In the genomic region with DNA sequence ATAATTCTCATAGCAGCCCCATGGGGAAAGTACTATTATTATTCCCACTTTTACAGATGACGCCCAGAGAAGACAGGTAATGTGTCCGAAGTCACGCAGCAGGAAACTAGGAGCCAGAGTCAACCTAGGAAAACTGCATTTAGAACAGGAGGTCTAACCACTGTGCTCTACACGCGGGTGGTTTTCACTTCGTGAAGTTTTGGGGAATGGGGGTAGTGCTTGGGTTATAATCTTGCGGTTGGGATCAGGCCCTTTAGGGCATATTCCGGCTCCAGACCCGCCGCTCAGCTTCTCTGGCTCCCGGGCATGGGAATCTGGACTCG, we compare ENCODE assay signal across 7 cellular contexts. TPM values are rescaled to one million over a fixed set of nuclear protein-coding genes. Genes with fewer than 3 reads are reported as not detected.
DNase-seq lines count a peak whose midpoint lies in the region; ATAC-seq, FAIRE-seq and TF ChIP-seq lines count a peak whose summit lies in the region.

No MANE protein-coding gene starts in this region.

- no peak overlapping the region for H3K27ac Mint-ChIP-seq in activated CD8-positive, alpha-beta T cell treated with anti-CD3 and anti-CD28 coated beads, Interleukin-2, amount 10 ng/mL, durations not matched to agents 7 days and 5 days

- BruUV-seq in HCT116 (replicated peaks; lab: Mats Ljungman, UMichigan) = no TSS peak

- POLR2A ChIA-PET in HCT116 (lab: Charles Lee) = interaction anchor here (1.8 kb wide), 1 partner anchor 28 kb away, joined by 6 read pairs; no protein-coding TSS in a partner anchor
- POLR2A ChIA-PET in activated CD8-positive, alpha-beta T cell treated with anti-CD3 and anti-CD28 coated beads, Interleukin-2, amount 10 ng/mL, durations not matched to agents 7 days and 5 days (lab: Charles Lee) = interaction anchor here (1.1 kb wide), 1 partner anchor 110 kb away, joined by 4 read pairs; a partner anchor contains a TSS

- H3K4me3 Mint-ChIP-seq in activated CD8-positive, alpha-beta T cell treated with anti-CD3 and anti-CD28 coated beads, Interleukin-2, amount 10 ng/mL, durations not matched to agents 7 days and 5 days = peak overlapping the region; percentile 56

- H3K27ac ChIP-seq in HCT116 (ENCODE audit: low read depth, low read length) (peak overlapping the region; percentile 51; the same call in 1 of the 2 replicates), stomach (peak overlapping the region; percentile 90 to 100 (median 92))

- CTCF ChIA-PET in HCT116 (lab: Charles Lee) = interaction anchor here (0.6 to 2.6 kb wide), 37 partner anchors 8 to 456 kb away, joined by 3 to 22 read pairs (median 4); no protein-coding TSS in a partner anchor
- CTCF ChIA-PET in activated CD8-positive, alpha-beta T cell treated with anti-CD3 and anti-CD28 coated beads, Interleukin-2, amount 10 ng/mL, durations not matched to agents 7 days and 5 days (lab: Charles Lee) = interaction anchor here (0.6 to 5.0 kb wide), 48 partner anchors 9 to 1020 kb away, joined by 3 to 90 read pairs (median 4); no protein-coding TSS in a partner anchor

- TF ChIP-seq POLR2A in HCT116 (IDR thresholded peaks at IDR 0.05; ENCODE audit: borderline replicate concordance, extremely low read depth, insufficient read depth, insufficient read length) = no peak
- TF ChIP-seq POLR2A in stomach (IDR thresholded peaks at IDR 0.05) = no peak

- no peaks in the 10 kb centered on the region for H3K9me3 ChIP-seq in HCT116 (ENCODE audit: control insufficient read depth in 1 of 2, insufficient read depth in 1 of 2, low read depth in 1 of 2, low read length in 2 of 2)
- no peaks in the 10 kb centered on the region for H3K9me3 ChIP-seq in iPS-18c (ENCODE audit: control insufficient read depth, insufficient read depth, low read length)
- H3K9me3 ChIP-seq in stomach = no peaks in the 10 kb centered on the region

- RAD21 ChIA-PET in HCT116 (lab: Charles Lee; ENCODE audit: low non-redundant PET in 1 of 2, low total read pairs in 2 of 2, uncharacterized antibody in 2 of 2, unreplicated experiment in 2 of 2) = interaction anchor here in 1 of 2 experiments (1.5 kb wide), 1 partner anchor 46 kb away, joined by 3 read pairs; no protein-coding TSS in a partner anchor

- H3K4me3 ChIP-seq in HCT116 (replicated peaks in 1 of 2; ENCODE audit: low read depth in 1 of 2, low read length in 2 of 2) (peak overlapping the region; percentile 68 to 77), iPS-18c (ENCODE audit: insufficient read depth, low read depth, low read length) (peak overlapping the region; percentile 58), stomach (peak overlapping the region; percentile 64 to 83 (median 80))

- H3K4me1 Mint-ChIP-seq in activated CD8-positive, alpha-beta T cell treated with anti-CD3 and anti-CD28 coated beads, Interleukin-2, amount 10 ng/mL, durations not matched to agents 7 days and 5 days (ENCODE audit: low read depth) = peaks cover 33% of the 10 kb centered on the region

- FAIRE-seq in RCC 7860 (lab: Jason Lieb, UNC) = no peak

- DNase-seq in HCT116 (ENCODE audit: low read depth, low spot score) = no peak
- no peak for DNase-seq in activated CD8-positive, alpha-beta T cell treated with anti-CD3 and anti-CD28 coated beads, Interleukin-2, amount 10 ng/mL, durations not matched to agents 7 days and 5 days
- no peak for DNase-seq in stomach
- no peak for DNase-seq in RCC 7860 (ENCODE audit: low spot score)
- DNase-seq in NCI-H82 treated with DMSO at 0.1 percent for 48 hours (lab: John Stamatoyannopoulos, UW; ENCODE audit: unreplicated experiment) = no peak

- H3K4me2 ChIP-seq in HCT116 (ENCODE audit: low read length) = peak overlapping the region; percentile 77

- intact Hi-C loops in HCT116 (cut with micrococcal nuclease) = loop anchor here (1.0 to 10.0 kb wide), 3 partner anchors 46 to 355 kb away; a partner anchor contains a TSS
- intact Hi-C loops in stomach (cut with DNase I; ENCODE audit: low total_unique reads) = loop anchor here (10.0 kb wide), 1 partner anchor 47 kb away; no protein-coding TSS in a partner anchor

- H3K4me1 ChIP-seq in HCT116 (ENCODE audit: control insufficient read depth in 1 of 2, insufficient read depth in 2 of 2, low read length in 2 of 2) (peaks cover 9 to 33% of the 10 kb centered on the region in 2 experiments), stomach (peaks cover 32 to 73% (median 62%) of the 10 kb centered on the region in 4 donors)

- H2AFZ ChIP-seq in HCT116 (ENCODE audit: low read depth, low read length, poor library complexity, severe bottlenecking) = peak overlapping the region; percentile 84

- H3K27me3 Mint-ChIP-seq in activated CD8-positive, alpha-beta T cell treated with anti-CD3 and anti-CD28 coated beads, Interleukin-2, amount 10 ng/mL, durations not matched to agents 7 days and 5 days (ENCODE audit: low read depth) = peaks cover 54% of the 10 kb centered on the region

- no peaks in the 10 kb centered on the region for H3K36me3 Mint-ChIP-seq in activated CD8-positive, alpha-beta T cell treated with anti-CD3 and anti-CD28 coated beads, Interleukin-2, amount 10 ng/mL, durations not matched to agents 7 days and 5 days (ENCODE audit: low read depth)

- no peaks in the 10 kb centered on the region for H3K9me2 ChIP-seq in HCT116 (ENCODE audit: insufficient read depth)

- H4K20me1 ChIP-seq in HCT116 (ENCODE audit: insufficient read depth) = no peaks in the 10 kb centered on the region

- no peaks in the 10 kb centered on the region for H3K9me3 Mint-ChIP-seq in activated CD8-positive, alpha-beta T cell treated with anti-CD3 and anti-CD28 coated beads, Interleukin-2, amount 10 ng/mL, durations not matched to agents 7 days and 5 days (ENCODE audit: insufficient read depth)

- no peaks in the 10 kb centered on the region; the same call in 1 of the 2 replicates for H3K79me2 ChIP-seq in HCT116 (ENCODE audit: insufficient read depth, low read length)

- TF ChIP-seq EP300 in stomach (IDR thresholded peaks at IDR 0.05) = no peak

- no peaks in the 10 kb centered on the region for H3K36me3 ChIP-seq in HCT116 (ENCODE audit: control insufficient read depth in 1 of 2, insufficient read depth in 2 of 2, low read length in 2 of 2)
- peaks cover 0 to 18% (median 0%) of the 10 kb centered on the region in 4 donors for H3K36me3 ChIP-seq in stomach

- ATAC-seq in HCT116 (no peak), GM18870 (IDR thresholded peaks at IDR 0.05; ENCODE audit: unreplicated experiment) (no peak)
- ATAC-seq in activated CD8-positive, alpha-beta T cell treated with anti-CD3 and anti-CD28 coated beads, Interleukin-2, amount 10 ng/mL, durations not matched to agents 7 days and 5 days = no peak

- H3K27me3 ChIP-seq in HCT116 (ENCODE audit: insufficient read depth, low read length) = no peaks in the 10 kb centered on the region
- peaks cover 0 to 28% (median 17%) of the 10 kb centered on the region in 3 donors for H3K27me3 ChIP-seq in stomach

- TF ChIP-seq RAD21 in HCT116 (IDR thresholded peaks at IDR 0.05; ENCODE audit: low read depth) = no peak

- TF ChIP-seq CTCF in HCT116 (IDR thresholded peaks at IDR 0.05 in 2 of 3, conservative IDR thresholded peaks at IDR 0.05 in 1 of 3; ENCODE audit: borderline replicate concordance in 1 of 3, insufficient read depth in 1 of 3, low read depth in 2 of 3, low read length in 2 of 3) (no peak), stomach (IDR thresholded peaks at IDR 0.05) (no peak)

- 17 to 34% (median 19%) methylated on average over 5 to 12 of the region's 12 CpGs for WGBS in stomach, 5 donors

- H3K9ac ChIP-seq in HCT116 (ENCODE audit: low read length) = peak overlapping the region; percentile 57; the same call in 1 of the 2 replicates

TF ChIP-seq in HCT116, 20 proteins besides CTCF, POLR2A, EP300 and RAD21:
- TF ChIP-seq SRF (IDR thresholded peaks at IDR 0.05; ENCODE audit: low read depth) = no peak
- no peak for TF ChIP-seq CEBPB (IDR thresholded peaks at IDR 0.05; ENCODE audit: low read depth)
- no peak for TF ChIP-seq SIN3A (IDR thresholded peaks at IDR 0.05; ENCODE audit: low read depth)
- no peak for TF ChIP-seq JUND (IDR thresholded peaks at IDR 0.05)
- TF ChIP-seq, protein P1, sequence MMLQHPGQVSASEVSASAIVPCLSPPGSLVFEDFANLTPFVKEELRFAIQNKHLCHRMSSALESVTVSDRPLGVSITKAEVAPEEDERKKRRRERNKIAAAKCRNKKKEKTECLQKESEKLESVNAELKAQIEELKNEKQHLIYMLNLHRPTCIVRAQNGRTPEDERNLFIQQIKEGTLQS (IDR thresholded peaks at IDR 0.05) = no peak
- TF ChIP-seq, protein P2, sequence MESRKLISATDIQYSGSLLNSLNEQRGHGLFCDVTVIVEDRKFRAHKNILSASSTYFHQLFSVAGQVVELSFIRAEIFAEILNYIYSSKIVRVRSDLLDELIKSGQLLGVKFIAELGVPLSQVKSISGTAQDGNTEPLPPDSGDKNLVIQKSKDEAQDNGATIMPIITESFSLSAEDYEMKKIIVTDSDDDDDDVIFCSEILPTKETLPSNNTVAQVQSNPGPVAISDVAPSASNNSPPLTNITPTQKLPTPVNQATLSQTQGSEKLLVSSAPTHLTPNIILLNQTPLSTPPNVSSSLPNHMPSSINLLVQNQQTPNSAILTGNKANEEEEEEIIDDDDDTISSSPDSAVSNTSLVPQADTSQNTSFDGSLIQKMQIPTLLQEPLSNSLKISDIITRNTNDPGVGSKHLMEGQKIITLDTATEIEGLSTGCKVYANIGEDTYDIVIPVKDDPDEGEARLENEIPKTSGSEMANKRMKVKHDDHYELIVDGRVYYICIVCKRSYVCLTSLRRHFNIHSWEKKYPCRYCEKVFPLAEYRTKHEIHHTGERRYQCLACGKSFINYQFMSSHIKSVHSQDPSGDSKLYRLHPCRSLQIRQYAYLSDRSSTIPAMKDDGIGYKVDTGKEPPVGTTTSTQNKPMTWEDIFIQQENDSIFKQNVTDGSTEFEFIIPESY (IDR thresholded peaks at IDR 0.05; ENCODE audit: extremely low read depth, insufficient replicate concordance, low read length) = no peak

RNA-seq across cellular contexts. Expression of a gene that starts 5.2 kb away (rescaled TPM):
- 22.5 TPM for total RNA-seq in HCT116 (2021; ENCODE audit: unreplicated experiment)
- 21.6 and 27.5 TPM in 2 replicates for polyA plus RNA-seq in HCT116 (2012)
- 1 to 10 TPM; 7.4 to 7.8 TPM for total RNA-seq in activated CD8-positive, alpha-beta T cell treated with anti-CD3 and anti-CD28 coated beads, Interleukin-2, amount 10 ng/mL, durations not matched to agents 7 days and 5 days
- total RNA-seq in stomach = 1,000 to 10,000 TPM in 4 of 5 donors, 100 to 1,000 TPM in 1; 425 to 2,605 (median 1,087) TPM
- polyA plus RNA-seq in stomach = 100 to 1,000 TPM; 230 to 494 (median 306) TPM

Comparison
In these comparisons a context has a peak if more than half of its experiments do, and no peak if none do; other contexts are left out.
1. RNA of a gene that starts 5.2 kb away (total RNA-seq): 425 to 2,605 TPM in stomach; 22.5 TPM in HCT116 (single experiment) and 7.4 to 7.8 TPM in activated CD8-positive, alpha-beta T cell treated with anti-CD3 and anti-CD28 coated beads, Interleukin-2, amount 10 ng/mL, durations not matched to agents 7 days and 5 days; every median in the first group is over 10 times any median in the second.
2. Peak in every context shown above with its lines, with median percentiles within 50 percentile points of each other: H3K4me3 ChIP-seq.